ENCODE assay signal across 11 cellular contexts in genomic region chr5:140795259-140795641, GRCh38. TPM values are rescaled to one million over a fixed set of nuclear protein-coding genes. Genes with fewer than 3 reads are reported as not detected.
A peak's percentile ranks its signal among the peaks of the same experiment; 100 is the strongest.
DNase-seq lines count a peak whose midpoint lies in the region; ATAC-seq and TF ChIP-seq lines count a peak whose summit lies in the region.
"Had no signal": no experiment of that assay in that cellular context is flagged by ENCODE, and none has a peak within 500 bp of the region (broad histone marks: within the 10 kb centered on the region; RNA-seq: fewer than 3 reads in every experiment).

No MANE protein-coding gene starts in this region.

- H3K36me3 ChIP-seq in KMS-11 (ENCODE audit: insufficient read depth) (no peaks in the 10 kb centered on the region), SJCRH30 (no peaks in the 10 kb centered on the region)

- H3K9me3 Mint-ChIP-seq in nephron progenitor cell = peaks cover 83% of the 10 kb centered on the region
- H3K9me3 Mint-ChIP-seq in immature natural killer cell = peaks cover 12 to 68% (median 37%) of the 10 kb centered on the region in 6 donors

- H3K36me3 Mint-ChIP-seq in nephron progenitor cell (ENCODE audit: low read depth) = peaks cover 52% of the 10 kb centered on the region
- H3K36me3 Mint-ChIP-seq in immature natural killer cell = peaks cover 3 to 22% (median 3%) of the 10 kb centered on the region in 3 donors

- DNase-seq in DMS114 treated with DMSO at 0.1 percent for 48 hours (lab: John Stamatoyannopoulos, UW; ENCODE audit: unreplicated experiment) = peak; percentile 46
- DNase-seq in dorsolateral prefrontal cortex = no peak
- DNase-seq in nephron progenitor cell = no peak
- DNase-seq in SJCRH30 = no peak
- no peak for DNase-seq in glomerular visceral epithelial cell (ENCODE audit: extremely low spot score)
- no peak for DNase-seq in immature natural killer cell
- DNase-seq: NCI-H2227 treated with DMSO at 0.1 percent for 48 hours; stimulated activated naive CD8-positive, alpha-beta T cell treated with anti-CD3 and anti-CD28 coated beads, Interleukin-15, Interleukin-2, amounts not matched to agents 100 U/mL and 50 U/mL, for 24 hours had no signal

- no peaks in the 10 kb centered on the region for H3K4me1 Mint-ChIP-seq in nephron progenitor cell
- H3K4me1 Mint-ChIP-seq in immature natural killer cell = no peaks in the 10 kb centered on the region

- no peak for ATAC-seq in GM19397 (IDR thresholded peaks at IDR 0.05; ENCODE audit: unreplicated experiment)
- ATAC-seq: sciatic nerve; stimulated activated naive CD8-positive, alpha-beta T cell treated with anti-CD3 and anti-CD28 coated beads, Interleukin-15, Interleukin-2, amounts not matched to agents 100 U/mL and 50 U/mL, for 24 hours had no signal

- H3K4me3 Mint-ChIP-seq in nephron progenitor cell (peak overlapping the region; percentile 85), immature natural killer cell (no peak overlapping the region)

- H3K27ac Mint-ChIP-seq in nephron progenitor cell (no peak overlapping the region), immature natural killer cell (no peak overlapping the region)

- H3K27me3 Mint-ChIP-seq in nephron progenitor cell (ENCODE audit: low read depth, poor library complexity) (no peaks in the 10 kb centered on the region), immature natural killer cell (ENCODE audit: low read depth in 3 of 3) (peaks cover 7 to 21% (median 7%) of the 10 kb centered on the region in 3 donors)

- no peaks in the 10 kb centered on the region for H3K27me3 ChIP-seq in KMS-11 (ENCODE audit: insufficient read depth, low read depth)
- peaks cover 0 to 21% (median 0%) of the 10 kb centered on the region in 45 donors for H3K27me3 ChIP-seq in dorsolateral prefrontal cortex
- H3K27me3 ChIP-seq in SJCRH30 = no peaks in the 10 kb centered on the region; the same call in 1 of the 2 replicates

- H3K79me2 ChIP-seq in KMS-11 (ENCODE audit: insufficient read depth, low read depth) = no peaks in the 10 kb centered on the region

- H3K4me2 ChIP-seq in KMS-11 = no peak overlapping the region

- no peak overlapping the region for H2AFZ ChIP-seq in KMS-11 (ENCODE audit: low read depth)

- 0 out of 2 replicates have a peak, but pooled peaks have one; percentile 1 for TF ChIP-seq CTCF in KMS-11 (conservative IDR thresholded peaks at IDR 0.05; ENCODE audit: low read depth, low read length)
- TF ChIP-seq CTCF in dorsolateral prefrontal cortex (IDR thresholded peaks at IDR 0.05 in 54 of 56, conservative IDR thresholded peaks at IDR 0.05 in 2 of 56; ENCODE audit: low read depth in 1 of 56, partially characterized antibody in 56 of 56) = peak in 38 of 56 donors; percentile 7 to 56 (median 32)
- TF ChIP-seq CTCF in nephron progenitor cell (IDR thresholded peaks at IDR 0.05) = no peak

- H3K27ac ChIP-seq in KMS-11 = no peak overlapping the region
- H3K27ac ChIP-seq in dorsolateral prefrontal cortex = peak overlapping the region in 1 of 59 donors; percentile 47
- H3K27ac ChIP-seq in SJCRH30 = no peak overlapping the region

- intact Hi-C loops in dorsolateral prefrontal cortex (cut with DNase I) = no loop called here

- H3K4me3 ChIP-seq in KMS-11 (IDR thresholded peaks at IDR 0.05; ENCODE audit: insufficient read depth, low read depth, low read length) (no peak overlapping the region), dorsolateral prefrontal cortex (peak overlapping the region in 49 of 59 donors; percentile 7 to 64 (median 43)), SJCRH30 (no peak overlapping the region)

- H3K9ac ChIP-seq in KMS-11 = no peak overlapping the region

- no peaks in the 10 kb centered on the region; the same call in none of the 2 replicates for H3K9me3 ChIP-seq in SJCRH30 (replicated peaks)

- H3K4me1 ChIP-seq in KMS-11 (ENCODE audit: low read depth, poor library complexity, severe bottlenecking) = no peaks in the 10 kb centered on the region
- H3K4me1 ChIP-seq in SJCRH30 = no peaks in the 10 kb centered on the region

- H4K20me1 ChIP-seq in KMS-11 (ENCODE audit: insufficient read depth) = no peaks in the 10 kb centered on the region

RNA-seq across cellular contexts. Expression of gene PCDHA2, which starts 0.6 kb away (rescaled TPM):
- 1 to 10 TPM in 106 of 120 experiments, under 1 TPM in 14; 0.62 to 3.8 (median 1.5) TPM for total RNA-seq in dorsolateral prefrontal cortex
- not detected in 2 replicates for total RNA-seq in SJCRH30 (2014; rRNA removed; shearing (Covaris generic))
- not detected for polyA plus RNA-seq in immature natural killer cell

RNA-seq across cellular contexts. Expression of gene PCDHA3, which starts 5.6 kb away (rescaled TPM):
- 1 to 10 TPM; 1.3 to 4.9 (median 3.1) TPM for total RNA-seq in dorsolateral prefrontal cortex
- total RNA-seq in SJCRH30 (2014; rRNA removed; shearing (Covaris generic)) = 0.02 TPM in 1 of 2 replicates, not detected in the other
- polyA plus RNA-seq in immature natural killer cell = not detected

RNA-seq across cellular contexts. Expression of gene PCDHA1, which starts 9.3 kb away (rescaled TPM):
- 1 to 10 TPM in 106 of 120 experiments, under 1 TPM in 14; 0.38 to 3.9 (median 1.7) TPM for total RNA-seq in dorsolateral prefrontal cortex
- not detected in 2 replicates for total RNA-seq in SJCRH30 (2014; rRNA removed; shearing (Covaris generic))
- not detected for polyA plus RNA-seq in immature natural killer cell
- total RNA-seq: sciatic nerve had no signal

RNA-seq across cellular contexts. Expression of gene PCDHA4, which starts 11.6 kb away (rescaled TPM):
- total RNA-seq in dorsolateral prefrontal cortex = 1 to 10 TPM; 2.1 to 8.2 (median 4.7) TPM
- not detected in 2 replicates for total RNA-seq in SJCRH30 (2014; rRNA removed; shearing (Covaris generic))
- not detected for polyA plus RNA-seq in immature natural killer cell

RNA-seq across cellular contexts. Expression of gene PCDHA5, which starts 26.2 kb away (rescaled TPM):
- 10 to 100 TPM in 5 of 120 experiments, 1 to 10 TPM in 115; 3.3 to 11.2 (median 6.8) TPM for total RNA-seq in dorsolateral prefrontal cortex
- 0.08 and 0.18 TPM in 2 replicates for total RNA-seq in SJCRH30 (2014; rRNA removed; shearing (Covaris generic))
- not detected for polyA plus RNA-seq in immature natural killer cell

Comparison
In these comparisons a context has a peak if more than half of its experiments do, and no peak if none do; other contexts are left out.
1. H3K4me3 ChIP-seq: peak in dorsolateral prefrontal cortex (49 of 59); none in KMS-11 (single experiment) and SJCRH30 (single experiment).